Comparison of ENCODE assay signal across 16 cellular contexts in genomic region chr1:176745945-176746344, GRCh38.
DNase-seq lines count a peak whose midpoint lies in the region; ATAC-seq and TF ChIP-seq lines count a peak whose summit lies in the region.
"Had no signal": no experiment of that assay in that cellular context is flagged by ENCODE, and none has a peak within 500 bp of the region (broad histone marks: within the 10 kb centered on the region; RNA-seq: fewer than 3 reads in every experiment).

No MANE protein-coding gene starts in this region.

- no peak overlapping the region for H3K27ac Mint-ChIP-seq in progenitor cell of endocrine pancreas
- H3K27ac Mint-ChIP-seq: activated CD4-positive, alpha-beta T cell treated with anti-CD3 and anti-CD28 coated beads, Interleukin-2, amount 10 ng/mL, durations not matched to agents 7 days and 5 days; CD4-positive, alpha-beta memory T cell; natural killer cell had no signal

- peaks cover 11% of the 10 kb centered on the region for H3K4me1 Mint-ChIP-seq in progenitor cell of endocrine pancreas (ENCODE audit: low read depth)
- H3K4me1 Mint-ChIP-seq: activated CD4-positive, alpha-beta T cell treated with anti-CD3 and anti-CD28 coated beads, Interleukin-2, amount 10 ng/mL, durations not matched to agents 7 days and 5 days; CD4-positive, alpha-beta memory T cell; natural killer cell had no signal

- H3K36me3 Mint-ChIP-seq in progenitor cell of endocrine pancreas (ENCODE audit: insufficient read depth) = peaks cover 3% of the 10 kb centered on the region
- H3K36me3 Mint-ChIP-seq: CD4-positive, alpha-beta memory T cell; natural killer cell had no signal

- no peak overlapping the region for H3K4me3 Mint-ChIP-seq in progenitor cell of endocrine pancreas (ENCODE audit: low read depth)
- H3K4me3 Mint-ChIP-seq: activated CD4-positive, alpha-beta T cell treated with anti-CD3 and anti-CD28 coated beads, Interleukin-2, amount 10 ng/mL, durations not matched to agents 7 days and 5 days; CD4-positive, alpha-beta memory T cell; natural killer cell had no signal

- no peak overlapping the region for H3K4me3 ChIP-seq in AG04449 (ENCODE audit: low read depth, low read length)
- no peak overlapping the region for H3K4me3 ChIP-seq in fibroblast of the aortic adventitia (ENCODE audit: low read depth, low read length)
- H3K4me3 ChIP-seq: SK-N-MC, skin epidermis, upper lobe of left lung had no signal

- no peak for ATAC-seq in GM21423 (IDR thresholded peaks at IDR 0.05; ENCODE audit: unreplicated experiment)
- ATAC-seq in HG03457 (IDR thresholded peaks at IDR 0.05; ENCODE audit: unreplicated experiment) = no peak
- ATAC-seq: natural killer cell had no signal

- CTCF ChIA-PET in AG04449 (lab: Yijun Ruan, JAX) = interaction anchor here (1.2 to 1.4 kb wide), 2 partner anchors 185 to 187 kb away, joined by 3 to 5 read pairs; no protein-coding TSS in a partner anchor

- TF ChIP-seq CTCF in AG04449 (IDR thresholded peaks at IDR 0.05; ENCODE audit: insufficient read depth, low read length, missing control alignments) (peak; percentile 12), fibroblast of the aortic adventitia (IDR thresholded peaks at IDR 0.05; ENCODE audit: insufficient read depth, low read length) (peak; percentile 41), progenitor cell of endocrine pancreas (IDR thresholded peaks at IDR 0.05; ENCODE audit: unreplicated experiment) (no peak)

- POLR2A ChIA-PET in AG04449 (lab: Yijun Ruan, JAX) = no interaction called here

- H3K27me3 Mint-ChIP-seq in progenitor cell of endocrine pancreas = no peaks in the 10 kb centered on the region

- peaks cover 10% of the 10 kb centered on the region for H3K9me3 Mint-ChIP-seq in progenitor cell of endocrine pancreas (ENCODE audit: low read depth)
- H3K9me3 Mint-ChIP-seq: activated CD4-positive, alpha-beta T cell treated with anti-CD3 and anti-CD28 coated beads, Interleukin-2, amount 10 ng/mL, durations not matched to agents 7 days and 5 days had no signal

- DNase-seq in AG04449 (ENCODE audit: low read depth, low spot score) (no peak), ELR (ENCODE audit: low read depth) (peak; percentile 28), NCI-H526 treated with DMSO at 0.1 percent for 48 hours (lab: John Stamatoyannopoulos, UW) (peak; percentile 40), fibroblast of the aortic adventitia (ENCODE audit: low read depth) (peak; percentile 22), cerebellum (ENCODE audit: low spot score) (no peak), progenitor cell of endocrine pancreas (ENCODE audit: low spot score, unreplicated experiment) (no peak)
- DNase-seq: activated CD4-positive, alpha-beta T cell treated with anti-CD3 and anti-CD28 coated beads, Interleukin-2, amount 10 ng/mL, durations not matched to agents 7 days and 5 days; caudate nucleus; CD4-positive, alpha-beta memory T cell; natural killer cell; NCI-H1694; upper lobe of left lung had no signal

Comparison
In these comparisons a context has a peak if more than half of its experiments do, and no peak if none do; other contexts are left out.
1. DNase-seq: peak in ELR (single experiment), NCI-H526 treated with DMSO at 0.1 percent for 48 hours (single experiment) and fibroblast of the aortic adventitia (single experiment); none in AG04449 (single experiment), cerebellum (single experiment) and progenitor cell of endocrine pancreas (single experiment).